8 cellular contexts compared by ENCODE assay signal in the genomic region with DNA sequence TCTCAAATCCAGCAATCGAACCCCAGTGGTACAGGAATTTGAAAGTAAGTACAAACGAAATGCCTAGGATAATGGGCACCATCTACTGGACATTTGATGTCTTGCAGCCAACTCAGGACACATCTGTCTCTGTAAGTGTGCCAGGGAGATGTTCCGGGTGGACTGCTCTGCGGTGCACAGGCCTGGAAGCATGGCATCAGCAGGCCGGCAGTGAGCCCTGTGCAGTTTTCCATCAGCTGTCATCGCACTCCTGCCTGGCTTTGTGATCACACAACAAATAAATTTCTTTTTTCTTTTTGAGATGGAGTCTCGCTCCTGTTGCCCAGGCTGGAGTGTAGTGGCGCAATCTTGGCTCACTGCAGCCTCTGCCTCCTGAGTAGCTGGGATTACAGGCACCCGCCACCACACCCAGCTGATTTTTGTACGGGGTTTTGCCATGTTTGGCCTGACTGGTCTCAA.
DNase-seq lines count a peak whose midpoint lies in the region; ATAC-seq, FAIRE-seq and TF ChIP-seq lines count a peak whose summit lies in the region.

No MANE protein-coding gene starts in this region.

- peak; percentile 93 for TF ChIP-seq CTCF in fibroblast of villous mesenchyme (IDR thresholded peaks at IDR 0.05; ENCODE audit: insufficient read depth, low read depth, low read length)
- TF ChIP-seq CTCF in neural cell (IDR thresholded peaks at IDR 0.05; ENCODE audit: poor library complexity, severe bottlenecking) = peak; percentile 84

- H3K9me3 ChIP-seq in neural cell (ENCODE audit: low read length) = no peaks in the 10 kb centered on the region

- ATAC-seq in Right ventricle myocardium inferior = peak; percentile 87
- ATAC-seq in HG03139 (IDR thresholded peaks at IDR 0.05; ENCODE audit: unreplicated experiment) = peak; percentile 70

- no peak overlapping the region for H3K27ac Mint-ChIP-seq in activated T-helper 2 cell treated with anti-CD3 and anti-CD28 coated beads, Interferon-gamma antibody, Interleukin-2, Interleukin-4, amounts not matched to agents 10 μg/mL and 5 μg/mL and 100 μg/mL, durations not matched to agents 14 hours and 24 hours and 36 hours

- intact Hi-C loops in Right ventricle myocardium inferior (cut with DNase I) = loop anchor here (1.0 to 2.0 kb wide), 2 partner anchors 90 to 211 kb away; no protein-coding TSS in a partner anchor
- intact Hi-C loops in cardiac septum (cut with DNase I) = loop anchor here (1.0 to 5.0 kb wide), 4 partner anchors 73 to 213 kb away; a partner anchor contains a TSS
- intact Hi-C loops in activated T-helper 2 cell treated with anti-CD3 and anti-CD28 coated beads, Interferon-gamma antibody, Interleukin-2, Interleukin-4, amounts not matched to agents 10 μg/mL and 5 μg/mL and 100 μg/mL, durations not matched to agents 14 hours and 24 hours and 36 hours (cut with micrococcal nuclease) = loop anchor here (1.0 to 5.0 kb wide), 2 partner anchors 90 to 213 kb away; no protein-coding TSS in a partner anchor

- H3K27me3 Mint-ChIP-seq in activated T-helper 2 cell treated with anti-CD3 and anti-CD28 coated beads, Interferon-gamma antibody, Interleukin-2, Interleukin-4, amounts not matched to agents 10 μg/mL and 5 μg/mL and 100 μg/mL, durations not matched to agents 14 hours and 24 hours and 36 hours (ENCODE audit: low read depth) = no peaks in the 10 kb centered on the region

- peaks cover 3% of the 10 kb centered on the region for H3K36me3 Mint-ChIP-seq in activated T-helper 2 cell treated with anti-CD3 and anti-CD28 coated beads, Interferon-gamma antibody, Interleukin-2, Interleukin-4, amounts not matched to agents 10 μg/mL and 5 μg/mL and 100 μg/mL, durations not matched to agents 14 hours and 24 hours and 36 hours (ENCODE audit: low read depth)

- peaks cover 16% of the 10 kb centered on the region for H3K79me2 ChIP-seq in neural cell (replicated peaks; ENCODE audit: insufficient read depth, low read length)

- H3K9ac ChIP-seq in neural cell (ENCODE audit: low read length) = no peak overlapping the region

- H4K20me1 ChIP-seq in neural cell (ENCODE audit: insufficient read depth) = no peaks in the 10 kb centered on the region

- TF ChIP-seq EP300 in neural cell (conservative IDR thresholded peaks at IDR 0.05; ENCODE audit: poor library complexity, severe bottlenecking) = no peak

- H3K4me3 ChIP-seq in fibroblast of villous mesenchyme (ENCODE audit: low read depth, low read length) = no peak overlapping the region
- no peak overlapping the region for H3K4me3 ChIP-seq in neural cell (ENCODE audit: low read length)

- TF ChIP-seq RAD21 in neural cell (conservative IDR thresholded peaks at IDR 0.05) = peak; percentile 85

- no peak overlapping the region for H3K4me2 ChIP-seq in neural cell (ENCODE audit: low read length)

- no peaks in the 10 kb centered on the region for H3K9me2 ChIP-seq in neural cell (ENCODE audit: insufficient read depth, low read length)

- H3K36me3 ChIP-seq in neural cell (ENCODE audit: insufficient read depth, low read length) = peaks cover 3% of the 10 kb centered on the region

- no peak for DNase-seq in Right ventricle myocardium inferior (ENCODE audit: missing footprints)
- DNase-seq in cardiac septum (ENCODE audit: low spot score) = no peak
- peak; percentile 73 for DNase-seq in NCI-H69 (lab: John Stamatoyannopoulos, UW)
- peak; percentile 27 for DNase-seq in activated T-helper 2 cell treated with anti-CD3 and anti-CD28 coated beads, Interferon-gamma antibody, Interleukin-2, Interleukin-4, amounts not matched to agents 10 μg/mL and 5 μg/mL and 100 μg/mL, durations not matched to agents 14 hours and 24 hours and 36 hours (ENCODE audit: low spot score)
- peak; percentile 86 for DNase-seq in fibroblast of villous mesenchyme (ENCODE audit: low read depth)
- peak; percentile 49 for DNase-seq in urothelium cell line (ENCODE audit: low spot score)

- no peaks in the 10 kb centered on the region for H3K27me3 ChIP-seq in neural cell (ENCODE audit: insufficient read depth, low read depth, low read length)

- H3F3A ChIP-seq in neural cell (ENCODE audit: insufficient read depth, low read length, poor library complexity, severe bottlenecking) = no peaks in the 10 kb centered on the region

- no peak overlapping the region for H3K4me3 Mint-ChIP-seq in activated T-helper 2 cell treated with anti-CD3 and anti-CD28 coated beads, Interferon-gamma antibody, Interleukin-2, Interleukin-4, amounts not matched to agents 10 μg/mL and 5 μg/mL and 100 μg/mL, durations not matched to agents 14 hours and 24 hours and 36 hours (ENCODE audit: low read depth)

- H3K4me1 Mint-ChIP-seq in activated T-helper 2 cell treated with anti-CD3 and anti-CD28 coated beads, Interferon-gamma antibody, Interleukin-2, Interleukin-4, amounts not matched to agents 10 μg/mL and 5 μg/mL and 100 μg/mL, durations not matched to agents 14 hours and 24 hours and 36 hours (ENCODE audit: low read depth) = peaks cover 13% of the 10 kb centered on the region

- H2AFZ ChIP-seq in neural cell (ENCODE audit: low read depth, low read length) = no peak overlapping the region

- peak; percentile 46 for FAIRE-seq in urothelium cell line (lab: Jason Lieb, UNC)

- no peak overlapping the region for H3K27ac ChIP-seq in neural cell (ENCODE audit: low read length)

- H3K9me3 Mint-ChIP-seq in activated T-helper 2 cell treated with anti-CD3 and anti-CD28 coated beads, Interferon-gamma antibody, Interleukin-2, Interleukin-4, amounts not matched to agents 10 μg/mL and 5 μg/mL and 100 μg/mL, durations not matched to agents 14 hours and 24 hours and 36 hours = no peaks in the 10 kb centered on the region

TF ChIP-seq in neural cell, 6 proteins besides CTCF, POLR2A, EP300 and RAD21:
- TF ChIP-seq SMC3 (conservative IDR thresholded peaks at IDR 0.05; ENCODE audit: poor library complexity) (peak; percentile 90), TAF1 (IDR thresholded peaks at IDR 0.05; ENCODE audit: low read depth) (no peak), MXI1 (conservative IDR thresholded peaks at IDR 0.05; ENCODE audit: poor library complexity, severe bottlenecking) (peak; percentile 11)

Comparison
In these comparisons a context has a peak if more than half of its experiments do, and no peak if none do; other contexts are left out.
1. DNase-seq: peak in NCI-H69 (single experiment), activated T-helper 2 cell treated with anti-CD3 and anti-CD28 coated beads, Interferon-gamma antibody, Interleukin-2, Interleukin-4, amounts not matched to agents 10 μg/mL and 5 μg/mL and 100 μg/mL, durations not matched to agents 14 hours and 24 hours and 36 hours (single experiment), fibroblast of villous mesenchyme (single experiment) and urothelium cell line (single experiment); none in Right ventricle myocardium inferior (single experiment) and cardiac septum (single experiment).